8 cellular contexts compared by ENCODE assay signal in the genomic region with DNA sequence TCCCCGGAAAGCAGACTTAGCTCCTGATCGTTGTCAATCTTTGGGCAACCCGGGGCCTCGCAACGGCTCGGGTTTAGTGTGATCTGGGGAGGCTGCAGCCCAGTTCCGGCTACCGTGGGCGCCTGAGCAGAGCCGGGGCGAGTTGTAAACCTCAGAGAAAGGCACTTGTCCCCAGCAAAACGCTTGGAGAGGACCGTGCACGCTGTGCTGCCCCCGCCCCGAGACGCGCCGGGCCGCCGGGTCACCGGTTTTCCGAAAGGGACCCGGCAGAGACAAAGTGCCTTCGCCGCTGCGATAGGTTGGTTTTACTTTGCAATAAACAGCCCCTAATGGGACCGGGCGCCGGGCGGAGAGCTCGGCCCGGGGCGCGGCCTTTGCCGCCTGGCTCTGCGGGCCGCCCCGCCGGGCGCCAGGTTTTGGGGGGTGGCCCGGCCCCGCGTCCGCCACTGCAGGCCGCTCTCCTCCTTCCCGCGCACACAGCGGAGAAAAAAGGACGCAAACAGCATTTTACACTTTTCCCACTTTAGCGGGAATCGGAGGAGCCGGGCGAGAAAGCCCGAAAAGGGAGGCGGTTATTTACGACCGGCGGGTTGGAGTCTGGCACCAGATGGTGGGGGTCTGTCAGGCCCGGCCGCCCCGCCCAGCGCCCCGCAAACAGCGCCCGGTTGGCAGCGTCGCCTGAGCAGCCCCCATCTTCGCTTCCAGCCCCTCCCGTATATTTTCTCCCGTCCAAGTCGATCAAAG.
A peak's percentile ranks its signal among the peaks of the same experiment; 100 is the strongest.
DNase-seq lines count a peak whose midpoint lies in the region; ATAC-seq and TF ChIP-seq lines count a peak whose summit lies in the region.

No MANE protein-coding gene starts in this region.

- H3K4me1 ChIP-seq in colonic mucosa (no peaks in the 10 kb centered on the region), upper lobe of right lung (peaks cover 14% of the 10 kb centered on the region)

- H3K36me3 Mint-ChIP-seq in naive thymus-derived CD8-positive, alpha-beta T cell: no peaks in the 10 kb centered on the region

- H3K9me3 ChIP-seq in colonic mucosa: no peaks in the 10 kb centered on the region
- H3K9me3 ChIP-seq in upper lobe of right lung: no peaks in the 10 kb centered on the region

- no peak overlapping the region for H3K27ac ChIP-seq in colonic mucosa
- no peak overlapping the region for H3K27ac ChIP-seq in upper lobe of right lung

- peak overlapping the region; percentile 41 for H3K4me3 ChIP-seq in colonic mucosa
- peak overlapping the region; percentile 44 for H3K4me3 ChIP-seq in upper lobe of right lung

- peaks cover 8 to 30% (median 24%) of the 10 kb centered on the region in 4 donors for H3K4me1 Mint-ChIP-seq in naive thymus-derived CD8-positive, alpha-beta T cell

- H3K27me3 Mint-ChIP-seq in naive thymus-derived CD8-positive, alpha-beta T cell: peaks cover 44 to 85% (median 64%) of the 10 kb centered on the region in 5 donors

- peak overlapping the region; percentile 83 to 94 (median 91) for H3K4me3 Mint-ChIP-seq in naive thymus-derived CD8-positive, alpha-beta T cell

- intact Hi-C loops in colonic mucosa (cut with DNase I): loop anchor here (10.0 kb wide), 1 partner anchor 180 kb away; no protein-coding TSS in a partner anchor
- intact Hi-C loops in upper lobe of right lung (cut with DNase I): loop anchor here (10.0 kb wide), 1 partner anchor 630 kb away; no protein-coding TSS in a partner anchor

- TF ChIP-seq CTCF in colonic mucosa (IDR thresholded peaks at IDR 0.05): no peak
- no peak for TF ChIP-seq CTCF in upper lobe of right lung (IDR thresholded peaks at IDR 0.05)

- H3K27me3 ChIP-seq in colonic mucosa (peaks cover 56% of the 10 kb centered on the region), upper lobe of right lung (peaks cover 78% of the 10 kb centered on the region)

- DNase-seq in T follicular helper cell (ENCODE audit: low read depth) (peak; percentile 12), colonic mucosa (peak; percentile 20), upper lobe of right lung (peak; percentile 67), pons (ENCODE audit: low spot score) (no peak), NCI-H69 (lab: John Stamatoyannopoulos, UW) (no peak)
- peak in 7 of 10 donors; percentile 9 to 48 (median 23) for DNase-seq in naive thymus-derived CD8-positive, alpha-beta T cell

- H3K36me3 ChIP-seq in colonic mucosa: no peaks in the 10 kb centered on the region
- H3K36me3 ChIP-seq in upper lobe of right lung: no peaks in the 10 kb centered on the region

- POLR2A ChIA-PET in naive thymus-derived CD8-positive, alpha-beta T cell (lab: Charles Lee): interaction anchor here (0.7 to 1.2 kb wide), 5 partner anchors 37 to 178 kb away, joined by 3 to 4 read pairs (median 3); partner anchors contain the start of gene INSIG2

- H3K9me3 Mint-ChIP-seq in naive thymus-derived CD8-positive, alpha-beta T cell: peaks cover 0 to 3% (median 0%) of the 10 kb centered on the region in 9 donors

- H3K27ac Mint-ChIP-seq in naive thymus-derived CD8-positive, alpha-beta T cell: peak overlapping the region in 9 of 10 donors; percentile 70 to 93 (median 89)

- H3K9ac ChIP-seq in colonic mucosa (ENCODE audit: low read depth in 2 of 2, low read length in 2 of 2): no peak overlapping the region

- ATAC-seq in GM18519 (IDR thresholded peaks at IDR 0.05; ENCODE audit: low FRiP score, unreplicated experiment) (peak; percentile 40), HG02678 (IDR thresholded peaks at IDR 0.05; ENCODE audit: unreplicated experiment) (peak; percentile 69), upper lobe of right lung (peak; percentile 66)
- peak; percentile 59 to 73 for ATAC-seq in naive thymus-derived CD8-positive, alpha-beta T cell

Comparison
In these comparisons a context has a peak if more than half of its experiments do, and no peak if none do; other contexts are left out.
1. DNase-seq: peak in T follicular helper cell (single experiment), colonic mucosa (single experiment), naive thymus-derived CD8-positive, alpha-beta T cell (7 of 10) and upper lobe of right lung (single experiment); none in pons (single experiment) and NCI-H69 (single experiment).
2. Peak in every context shown above with its lines, with median percentiles within 50 percentile points of each other: ATAC-seq.